Comparison of ENCODE assay signal across 20 cellular contexts in the genomic region with DNA sequence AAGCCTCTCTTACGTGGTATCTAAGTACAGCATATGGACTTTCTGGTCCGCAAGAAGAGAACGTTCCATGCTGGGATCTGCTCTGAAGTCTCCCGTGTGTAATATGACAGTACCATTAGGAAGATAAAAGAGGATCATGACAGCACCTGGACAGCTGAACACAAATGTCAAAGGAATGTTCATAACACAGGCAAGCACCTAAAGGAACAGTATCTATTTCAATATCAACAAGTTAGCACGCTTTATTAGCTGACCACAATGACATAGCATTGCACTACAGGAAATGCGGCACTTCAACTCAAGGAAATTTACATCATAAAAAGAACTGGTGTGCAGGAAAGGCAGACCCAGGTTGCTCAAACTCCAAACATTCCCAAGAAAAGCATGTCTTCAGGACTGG. TPM values are rescaled to one million over a fixed set of nuclear protein-coding genes. Genes with fewer than 3 reads are reported as not detected.
DNase-seq lines count a peak whose midpoint lies in the region; ATAC-seq, FAIRE-seq and TF ChIP-seq lines count a peak whose summit lies in the region.
"Had no signal": no experiment of that assay in that cellular context is flagged by ENCODE, and none has a peak within 500 bp of the region (broad histone marks: within the 10 kb centered on the region; RNA-seq: fewer than 3 reads in every experiment).

No MANE protein-coding gene starts in this region.

- intact Hi-C loops in psoas muscle (cut with DNase I): no loop called here

- H3K36me3 ChIP-seq in psoas muscle (ENCODE audit: insufficient read depth in 1 of 2, low read depth in 1 of 2): peaks cover 0 to 81% of the 10 kb centered on the region in 2 donors
- H3K36me3 ChIP-seq: breast epithelium had no signal

- DNase-seq in GM12891 (ENCODE audit: insufficient read length, low spot score): no peak
- peak; percentile 74 for DNase-seq in NB4 (ENCODE audit: low read depth)
- no peak for DNase-seq in psoas muscle
- no peak for DNase-seq in foreskin melanocyte
- no peak for DNase-seq in DMS79 treated with DMSO at 0.1 percent for 48 hours (lab: John Stamatoyannopoulos, UW)
- DNase-seq: activated gamma-delta T cell treated with Interleukin-2 at 50 U/mL for 16 hours; foreskin fibroblast; GOT3; Karpas-422; kidney; NCI-H1092; NCI-H1930; NCI-H526 treated with DMSO at 0.1 percent for 48 hours; retina; stimulated activated CD4-positive, alpha-beta T cell treated with anti-CD3 and anti-CD28 coated beads, Interleukin-4, amount 100 ng/mL, for 4 hours; stomach had no signal

- no peak overlapping the region for H3K4me3 ChIP-seq in NB4 (ENCODE audit: low read depth, low read length)
- H3K4me3 ChIP-seq in psoas muscle: no peak overlapping the region
- H3K4me3 ChIP-seq: breast epithelium, lung, stomach had no signal

- ATAC-seq in psoas muscle: peak; percentile 66 to 81 (median 73)
- ATAC-seq in GM21367 (IDR thresholded peaks at IDR 0.05; ENCODE audit: unreplicated experiment): no peak

- TF ChIP-seq POLR2A in GM12891 (IDR thresholded peaks at IDR 0.05; ENCODE audit: low read depth, low read length) (no peak), NB4 (IDR thresholded peaks at IDR 0.05; ENCODE audit: extremely low read depth, insufficient read length) (no peak)

- no peaks in the 10 kb centered on the region for H3K4me1 ChIP-seq in psoas muscle
- H3K4me1 ChIP-seq: breast epithelium had no signal

- no peaks in the 10 kb centered on the region for H3K9me3 ChIP-seq in psoas muscle
- H3K9me3 ChIP-seq: breast epithelium, stomach had no signal

- H3K27me3 ChIP-seq in psoas muscle (ENCODE audit: insufficient read depth in 3 of 3, low read length in 2 of 3): no peaks in the 10 kb centered on the region
- H3K27me3 ChIP-seq: breast epithelium, stomach had no signal

- TF ChIP-seq CTCF in NB4 (IDR thresholded peaks at IDR 0.05; ENCODE audit: low read depth, low read length): no peak
- TF ChIP-seq CTCF in VCaP (conservative IDR thresholded peaks at IDR 0.05): no peak
- no peak for TF ChIP-seq CTCF in psoas muscle (IDR thresholded peaks at IDR 0.05)

- peak; percentile 58 for FAIRE-seq in GM12891 (lab: Jason Lieb, UNC)
- FAIRE-seq: kidney had no signal

- WGBS in psoas muscle, 3 donors: 69 to 80% (median 70%) methylated on average over 6 of the region's 6 CpGs

- peak overlapping the region; percentile 59 for H3K27ac ChIP-seq in VCaP
- no peak overlapping the region for H3K27ac ChIP-seq in psoas muscle
- H3K27ac ChIP-seq: breast epithelium, stomach had no signal

TF ChIP-seq in GM12891, 5 proteins besides CTCF, POLR2A, EP300 and RAD21:
- no peak for TF ChIP-seq POU2F2 (IDR thresholded peaks at IDR 0.05; ENCODE audit: low read depth, low read length)

RNA-seq across cellular contexts. Expression of gene DCLRE1A, which starts 9.8 kb away (rescaled TPM):
- 6.6 TPM for polyA plus RNA-seq in GM12891 (2012; ENCODE audit: low read depth, missing spikeins)
- 1 to 10 TPM; 2.3 to 4.1 (median 3.4) TPM for total RNA-seq in psoas muscle
- 1 to 10 TPM; 1.9 to 5.1 (median 2.0) TPM for polyA plus RNA-seq in psoas muscle

RNA-seq across cellular contexts. Expression of gene NHLRC2, which starts 10.4 kb away (rescaled TPM):
- polyA plus RNA-seq in GM12891 (2012; ENCODE audit: low read depth, missing spikeins): 5.3 TPM
- 10 to 100 TPM; 24.6 to 30.0 (median 27.5) TPM for total RNA-seq in psoas muscle
- polyA plus RNA-seq in psoas muscle: 1 to 10 TPM; 3.8 to 5.6 (median 4.3) TPM
